In genomic region chr1:8871539-8871935, GRCh38 we compare ENCODE assay signal across 9 cellular contexts. TPM values are rescaled to one million over a fixed set of nuclear protein-coding genes. Genes with fewer than 3 reads are reported as not detected.
DNase-seq lines count a peak whose midpoint lies in the region; ATAC-seq, FAIRE-seq and TF ChIP-seq lines count a peak whose summit lies in the region.
"Had no signal": no experiment of that assay in that cellular context is flagged by ENCODE, and none has a peak within 500 bp of the region (broad histone marks: within the 10 kb centered on the region; RNA-seq: fewer than 3 reads in every experiment).

No MANE protein-coding gene starts in this region.

- DNase-seq in GM12865 (ENCODE audit: low read depth) = no peak
- DNase-seq in activated CD8-positive, alpha-beta T cell treated with anti-CD3 and anti-CD28 coated beads, Interleukin-2, amount 10 ng/mL, durations not matched to agents 7 days and 5 days = no peak
- DNase-seq in kidney = no peak
- no peak for DNase-seq in H4 (ENCODE audit: low spot score)
- no peak for DNase-seq in effector CD8-positive, alpha-beta T cell (lab: John Stamatoyannopoulos, UW)
- no peak for DNase-seq in globus pallidus (ENCODE audit: low spot score)
- DNase-seq in NCI-H2171 (lab: John Stamatoyannopoulos, UW) = no peak
- DNase-seq: SW 1271 had no signal

- no peaks in the 10 kb centered on the region for H3K27me3 Mint-ChIP-seq in activated CD8-positive, alpha-beta T cell treated with anti-CD3 and anti-CD28 coated beads, Interleukin-2, amount 10 ng/mL, durations not matched to agents 7 days and 5 days (ENCODE audit: low read depth)

- H3K4me3 Mint-ChIP-seq in activated CD8-positive, alpha-beta T cell treated with anti-CD3 and anti-CD28 coated beads, Interleukin-2, amount 10 ng/mL, durations not matched to agents 7 days and 5 days = peak overlapping the region; percentile 97

- H3K27ac Mint-ChIP-seq in activated CD8-positive, alpha-beta T cell treated with anti-CD3 and anti-CD28 coated beads, Interleukin-2, amount 10 ng/mL, durations not matched to agents 7 days and 5 days = peak overlapping the region; percentile 71

- peaks cover 36 to 43% of the 10 kb centered on the region in 2 donors for H3K4me1 ChIP-seq in kidney (ENCODE audit: control insufficient read depth in 1 of 2, insufficient read depth in 1 of 2, low read depth in 1 of 2, low read length in 2 of 2)

- POLR2A ChIA-PET in activated CD8-positive, alpha-beta T cell treated with anti-CD3 and anti-CD28 coated beads, Interleukin-2, amount 10 ng/mL, durations not matched to agents 7 days and 5 days (lab: Charles Lee) = interaction anchor here (1.0 to 2.4 kb wide), 2 partner anchors 11 to 47 kb away, joined by 4 to 9 read pairs; no protein-coding TSS in a partner anchor

- H3K4me3 ChIP-seq in GM12865 (ENCODE audit: low read depth, low read length) = no peak overlapping the region
- H3K4me3 ChIP-seq in kidney (ENCODE audit: low read length in 2 of 2) = no peak overlapping the region

- TF ChIP-seq CTCF in 22Rv1 (IDR thresholded peaks at IDR 0.05) (peak; percentile 36), GM12865 (IDR thresholded peaks at IDR 0.05; ENCODE audit: insufficient read depth, low read depth, low read length, missing control alignments) (peak; percentile 25), kidney (IDR thresholded peaks at IDR 0.05; ENCODE audit: borderline replicate concordance, extremely low read depth, insufficient read depth) (peak; percentile 34)

- H3K9ac ChIP-seq in kidney (ENCODE audit: low read length in 2 of 2) = no peak overlapping the region

- H3K27ac ChIP-seq in 22Rv1 (no peak overlapping the region), kidney (ENCODE audit: low read depth in 2 of 2, low read length in 2 of 2) (peak overlapping the region; percentile 18 to 40)

- H3K9me3 Mint-ChIP-seq in activated CD8-positive, alpha-beta T cell treated with anti-CD3 and anti-CD28 coated beads, Interleukin-2, amount 10 ng/mL, durations not matched to agents 7 days and 5 days (ENCODE audit: insufficient read depth) = no peaks in the 10 kb centered on the region

- no peak for ATAC-seq in activated CD8-positive, alpha-beta T cell treated with anti-CD3 and anti-CD28 coated beads, Interleukin-2, amount 10 ng/mL, durations not matched to agents 7 days and 5 days

- peaks cover 52 to 69% of the 10 kb centered on the region in 2 donors for H3K36me3 ChIP-seq in kidney (ENCODE audit: control insufficient read depth in 1 of 2, insufficient read depth in 2 of 2, low read length in 2 of 2)

- no peak for FAIRE-seq in kidney (lab: Jason Lieb, UNC)

- H3K9me3 ChIP-seq in kidney (ENCODE audit: control insufficient read depth in 1 of 2, low read length in 2 of 2) = no peaks in the 10 kb centered on the region

- H3K4me1 Mint-ChIP-seq in activated CD8-positive, alpha-beta T cell treated with anti-CD3 and anti-CD28 coated beads, Interleukin-2, amount 10 ng/mL, durations not matched to agents 7 days and 5 days (ENCODE audit: low read depth) = peaks cover 82% of the 10 kb centered on the region

- intact Hi-C loops in kidney (cut with DNase I) = no loop called here

- CTCF ChIA-PET in activated CD8-positive, alpha-beta T cell treated with anti-CD3 and anti-CD28 coated beads, Interleukin-2, amount 10 ng/mL, durations not matched to agents 7 days and 5 days (lab: Charles Lee) = interaction anchor here (0.6 to 2.3 kb wide), 5 partner anchors 10 to 894 kb away, joined by 3 to 11 read pairs (median 3); no protein-coding TSS in a partner anchor

- H3K36me3 Mint-ChIP-seq in activated CD8-positive, alpha-beta T cell treated with anti-CD3 and anti-CD28 coated beads, Interleukin-2, amount 10 ng/mL, durations not matched to agents 7 days and 5 days (ENCODE audit: low read depth) = peaks cover 93% of the 10 kb centered on the region

RNA-seq across cellular contexts. Expression of gene ENO1, which starts 6.9 kb away (rescaled TPM):
- 1,000 to 10,000 TPM; 3,150 to 3,216 TPM for total RNA-seq in activated CD8-positive, alpha-beta T cell treated with anti-CD3 and anti-CD28 coated beads, Interleukin-2, amount 10 ng/mL, durations not matched to agents 7 days and 5 days
- total RNA-seq in kidney = 1,164 TPM
- 1,321 TPM for polyA plus RNA-seq in kidney (ENCODE audit: insufficient read depth, low read depth, low replicate concordance)
- 2,952 and 3,019 TPM in 2 replicates for total RNA-seq in H4 (2014; rRNA removed; shearing (Covaris generic))

RNA-seq across cellular contexts. Expression of gene RERE, which starts 54.1 kb away (rescaled TPM):
- 10 to 100 TPM; 37.4 to 44.7 TPM for total RNA-seq in activated CD8-positive, alpha-beta T cell treated with anti-CD3 and anti-CD28 coated beads, Interleukin-2, amount 10 ng/mL, durations not matched to agents 7 days and 5 days
- 176 TPM for total RNA-seq in kidney
- polyA plus RNA-seq in kidney (ENCODE audit: insufficient read depth, low read depth, low replicate concordance) = 37.2 TPM
- 14.0 and 19.1 TPM in 2 replicates for total RNA-seq in H4 (2014; rRNA removed; shearing (Covaris generic))
